ENCODE assay signal across 17 cellular contexts in genomic region chr10:75663947-75664664, GRCh38.
A peak's percentile ranks its signal among the peaks of the same experiment; 100 is the strongest.
DNase-seq lines count a peak whose midpoint lies in the region; ATAC-seq, FAIRE-seq and TF ChIP-seq lines count a peak whose summit lies in the region.
"Had no signal": no experiment of that assay in that cellular context is flagged by ENCODE, and none has a peak within 500 bp of the region (broad histone marks: within the 10 kb centered on the region; RNA-seq: fewer than 3 reads in every experiment).

No MANE protein-coding gene starts in this region.

- TF ChIP-seq EP300 in HepG2 (IDR thresholded peaks at IDR 0.05; ENCODE audit: low read depth in 2 of 2, low read length in 2 of 2) (no peak), HepG2 (CRISPR knock-in tag; IDR thresholded peaks at IDR 0.05; ENCODE audit: borderline replicate concordance) (no peak)

- H3K4me3 ChIP-seq in HepG2 (replicated peaks in 1 of 3; ENCODE audit: insufficient read depth in 1 of 3, low read depth in 2 of 3, low read length in 3 of 3) (no peak overlapping the region), subcutaneous abdominal adipose tissue (ENCODE audit: low read depth in 1 of 5, low read length in 5 of 5) (no peak overlapping the region), GM23338 (no peak overlapping the region)

- DNase-seq in NCI-H226 (peak; percentile 35), HepG2 (ENCODE audit: low spot score) (no peak), GM23338 (ENCODE audit: low spot score) (no peak), NCI-H526 treated with DMSO at 0.1 percent for 48 hours (lab: John Stamatoyannopoulos, UW) (no peak), NCI-H446 (lab: John Stamatoyannopoulos, UW) (no peak)
- DNase-seq: activated CD4-positive, alpha-beta T cell treated with anti-CD3 and anti-CD28 coated beads, Interleukin-2, amount 50 U/mL, for 4 hours; effector CD8-positive, alpha-beta T cell; glutamatergic neuron; islet precursor cell; NCI-H2081 treated with DMSO at 0.1 percent for 48 hours; retina; stimulated activated CD4-positive, alpha-beta T cell treated with anti-CD3 and anti-CD28 coated beads, Interleukin-2, amount 100 ng/mL, for 48 hours; T1000 had no signal

- no peak overlapping the region for H3K4me3 Mint-ChIP-seq in GM23338

- peak; percentile 78 for ATAC-seq in esophagus mucosa
- ATAC-seq in HepG2, result no peak
- no peak for ATAC-seq in GM23338
- no peak for ATAC-seq in HG03175 (IDR thresholded peaks at IDR 0.05; ENCODE audit: unreplicated experiment)

- H3K4me2 ChIP-seq in HepG2 (ENCODE audit: low read depth, low read length), result no peak overlapping the region
- no peak overlapping the region for H3K4me2 ChIP-seq in GM23338

- H3K27ac ChIP-seq in HepG2 (ENCODE audit: extremely low read length, insufficient read depth, low read length) (no peak overlapping the region), subcutaneous abdominal adipose tissue (ENCODE audit: low read depth, low read length) (peak overlapping the region; percentile 86), GM23338 (ENCODE audit: low read depth) (no peak overlapping the region)

- H3K9me2 ChIP-seq in GM23338 (ENCODE audit: insufficient read depth), result no peaks in the 10 kb centered on the region

- no peaks in the 10 kb centered on the region for H3F3A ChIP-seq in GM23338 (replicated peaks; ENCODE audit: low read depth)

- no peaks in the 10 kb centered on the region for H3K9me3 ChIP-seq in HepG2 (ENCODE audit: low read length)
- no peaks in the 10 kb centered on the region for H3K9me3 ChIP-seq in subcutaneous abdominal adipose tissue (ENCODE audit: control insufficient read depth in 5 of 5, low read length in 5 of 5)

- H4K20me1 ChIP-seq in HepG2 (ENCODE audit: insufficient read depth, low read length), result no peaks in the 10 kb centered on the region
- H4K20me1 ChIP-seq in GM23338 (replicated peaks; ENCODE audit: insufficient read depth), result no peaks in the 10 kb centered on the region

- 84% methylated on average over 3 of the region's 3 CpGs for WGBS in HepG2 (ENCODE audit: low lambda C conversion rate)

- H3K27ac Mint-ChIP-seq in GM23338, result no peak overlapping the region

- in situ Hi-C loops in HepG2 (cut with HindIII; ENCODE audit: extremely low pct_ligation_motif_present, low pct_unique_long_range_greater_than_20kb), result no loop called here

- intact Hi-C loops in HepG2 (cut with micrococcal nuclease; ENCODE audit: unreplicated experiment), result no loop called here

- H3K36me3 ChIP-seq in HepG2 (replicated peaks in 1 of 2; ENCODE audit: control insufficient read depth in 1 of 2, insufficient read depth in 2 of 2, low read length in 2 of 2) (no peaks in the 10 kb centered on the region; a peak in 1 of 5 replicates), subcutaneous abdominal adipose tissue (ENCODE audit: control insufficient read depth in 5 of 5, insufficient read depth in 5 of 5, low read length in 5 of 5) (no peaks in the 10 kb centered on the region), GM23338 (ENCODE audit: insufficient read depth) (no peaks in the 10 kb centered on the region)

- H3K27me3 ChIP-seq in HepG2 (ENCODE audit: control insufficient read depth in 1 of 2, insufficient read depth in 2 of 2, low read length in 2 of 2) (no peaks in the 10 kb centered on the region), subcutaneous abdominal adipose tissue (ENCODE audit: control insufficient read depth in 5 of 5, insufficient read depth in 4 of 5, low read length in 5 of 5) (no peaks in the 10 kb centered on the region), GM23338 (ENCODE audit: insufficient read depth) (no peaks in the 10 kb centered on the region)

- no peaks in the 10 kb centered on the region for H3K36me3 Mint-ChIP-seq in GM23338 (ENCODE audit: low read depth)

- H2AFZ ChIP-seq in HepG2 (ENCODE audit: low read length) (no peak overlapping the region), GM23338 (no peak overlapping the region)

- 0 out of 3 replicates have a peak, but pooled peaks cover 3% of the 10 kb centered on the region for H3K4me1 Mint-ChIP-seq in GM23338

- FAIRE-seq in HepG2 (lab: Jason Lieb, UNC), result no peak
- FAIRE-seq: GM18507 had no signal

- no peaks in the 10 kb centered on the region for H3K27me3 Mint-ChIP-seq in GM23338 (ENCODE audit: insufficient read depth, low read depth, poor library complexity)

- TF ChIP-seq RAD21 in HepG2 (CRISPR knock-in tag; IDR thresholded peaks at IDR 0.05), result no peak

- no TSS peak for BruUV-seq in HepG2 (replicated peaks; lab: Mats Ljungman, UMichigan)

- CTCF ChIA-PET in HepG2 (lab: Yijun Ruan, JAX; ENCODE audit: low intra/inter-chr PET ratio, low total read pairs), result no interaction called here

- POLR2A ChIA-PET in HepG2 (lab: Yijun Ruan, JAX), result no interaction called here

- TF ChIP-seq CTCF in HepG2 (CRISPR knock-in tag; IDR thresholded peaks at IDR 0.05), result no peak
- no peak for TF ChIP-seq CTCF in GM23338 (conservative IDR thresholded peaks at IDR 0.05; ENCODE audit: low read depth in 2 of 2)

- H3K79me2 ChIP-seq in HepG2 (ENCODE audit: insufficient read depth, low read length) (no peaks in the 10 kb centered on the region), GM23338 (replicated peaks; ENCODE audit: insufficient read depth) (no peaks in the 10 kb centered on the region)

- no peaks in the 10 kb centered on the region for H3K9me3 Mint-ChIP-seq in GM23338

- no peak for TF ChIP-seq POLR2A in HepG2 (IDR thresholded peaks at IDR 0.05; ENCODE audit: insufficient read depth in 1 of 2, low read depth in 2 of 2, low read length in 2 of 2)

- H3K4me1 ChIP-seq in HepG2 (ENCODE audit: insufficient read depth, low read length) (peaks cover 22% of the 10 kb centered on the region), subcutaneous abdominal adipose tissue (ENCODE audit: control insufficient read depth in 5 of 5, insufficient read depth in 5 of 5, low read length in 5 of 5) (peaks cover 2 to 34% (median 31%) of the 10 kb centered on the region in 5 donors), GM23338 (ENCODE audit: insufficient read depth) (no peaks in the 10 kb centered on the region)

- no peak overlapping the region for H3K9ac ChIP-seq in HepG2 (ENCODE audit: insufficient read depth, low read depth, low read length)
- H3K9ac ChIP-seq in subcutaneous abdominal adipose tissue (ENCODE audit: low read length in 5 of 5), result no peak overlapping the region

TF ChIP-seq in HepG2, 621 proteins besides CTCF, POLR2A, EP300 and RAD21:
- TF ChIP-seq NBN (conservative IDR thresholded peaks at IDR 0.05), result no peak
- no peak for TF ChIP-seq DRAP1 (CRISPR knock-in tag; IDR thresholded peaks at IDR 0.05)
- no peak for TF ChIP-seq KMT2A (CRISPR knock-in tag; IDR thresholded peaks at IDR 0.05)
- TF ChIP-seq BORCS8-MEF2B (CRISPR knock-in tag; IDR thresholded peaks at IDR 0.05), result no peak
- TF ChIP-seq ZNF547 (CRISPR knock-in tag; IDR thresholded peaks at IDR 0.05), result no peak
- peak; percentile 64 for TF ChIP-seq MAFF (IDR thresholded peaks at IDR 0.05; ENCODE audit: low read depth, low read length)
- no peak for TF ChIP-seq ZFP1 (CRISPR knock-in tag; IDR thresholded peaks at IDR 0.05)
- peak; percentile 67 to 79 for TF ChIP-seq MAFK (conservative IDR thresholded peaks at IDR 0.05 in 1 of 2, IDR thresholded peaks at IDR 0.05 in 1 of 2; ENCODE audit: low read length in 2 of 2)

TF ChIP-seq in GM23338, 12 proteins besides CTCF, POLR2A, EP300 and RAD21:
- TF ChIP-seq EZH2phosphoT487 (IDR thresholded peaks at IDR 0.05; ENCODE audit: unreplicated experiment) (no peak), ZNF114 (CRISPR knock-in tag; IDR thresholded peaks at IDR 0.05) (no peak)
